6 cellular contexts compared by ENCODE assay signal in the genomic region with DNA sequence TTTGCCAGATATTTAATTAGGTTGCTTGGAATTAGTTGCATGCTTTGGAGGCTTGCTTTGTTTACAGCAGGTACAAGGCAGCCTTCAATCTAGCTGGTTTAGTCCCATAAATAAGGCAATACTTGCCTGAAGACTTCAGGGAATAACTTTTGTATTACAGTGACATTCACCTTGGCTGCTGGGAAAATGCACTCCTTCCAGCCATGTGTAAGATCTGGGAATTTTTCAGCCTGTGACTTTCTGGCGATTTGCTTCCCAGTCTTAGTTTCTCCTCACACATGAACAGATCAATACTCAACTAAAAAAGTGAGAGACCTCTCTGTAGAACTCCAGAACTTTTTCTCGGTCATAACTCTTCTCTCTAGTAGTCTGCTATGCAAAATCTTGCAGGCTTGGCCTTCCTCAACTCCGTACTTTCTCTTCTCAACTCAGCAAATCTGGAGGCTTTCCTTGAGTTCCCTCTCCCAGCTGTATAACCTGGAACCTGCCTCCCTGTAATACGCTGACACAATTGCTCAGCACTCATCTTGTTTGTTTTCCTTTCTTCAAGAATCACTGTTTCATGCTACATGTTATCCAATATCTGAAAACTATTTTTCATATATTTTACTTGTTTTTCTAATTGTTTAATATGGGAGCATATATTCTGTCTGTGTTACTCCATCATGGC.
"Had no signal": no experiment of that assay in that cellular context is flagged by ENCODE, and none has a peak within 500 bp of the region (broad histone marks: within the 10 kb centered on the region; RNA-seq: fewer than 3 reads in every experiment).

No MANE protein-coding gene starts in this region.

- H3K36me3 ChIP-seq: HAP-1 had no signal

- H3K27ac Mint-ChIP-seq: HFFc6, IgD-negative memory B cell had no signal

- H3K27ac ChIP-seq: GM23248, HL-60 had no signal

- H3K9me3 ChIP-seq: HAP-1 had no signal

- H3K36me3 Mint-ChIP-seq: IgD-negative memory B cell had no signal

- H3K4me1 Mint-ChIP-seq: IgD-negative memory B cell had no signal

- H2AFZ ChIP-seq: GM23248 had no signal

- H3K27me3 Mint-ChIP-seq: IgD-negative memory B cell had no signal

- H3K4me1 ChIP-seq: HAP-1 had no signal

- H3K9ac ChIP-seq: GM23248 had no signal

- H3K9me3 Mint-ChIP-seq: IgD-negative memory B cell had no signal

- H3K4me3 ChIP-seq: GM23248, HAP-1 had no signal

- DNase-seq: GM23248, HFFc6, KBM-7 had no signal

- H3K4me3 Mint-ChIP-seq: HFFc6, IgD-negative memory B cell had no signal
